In the genomic region with DNA sequence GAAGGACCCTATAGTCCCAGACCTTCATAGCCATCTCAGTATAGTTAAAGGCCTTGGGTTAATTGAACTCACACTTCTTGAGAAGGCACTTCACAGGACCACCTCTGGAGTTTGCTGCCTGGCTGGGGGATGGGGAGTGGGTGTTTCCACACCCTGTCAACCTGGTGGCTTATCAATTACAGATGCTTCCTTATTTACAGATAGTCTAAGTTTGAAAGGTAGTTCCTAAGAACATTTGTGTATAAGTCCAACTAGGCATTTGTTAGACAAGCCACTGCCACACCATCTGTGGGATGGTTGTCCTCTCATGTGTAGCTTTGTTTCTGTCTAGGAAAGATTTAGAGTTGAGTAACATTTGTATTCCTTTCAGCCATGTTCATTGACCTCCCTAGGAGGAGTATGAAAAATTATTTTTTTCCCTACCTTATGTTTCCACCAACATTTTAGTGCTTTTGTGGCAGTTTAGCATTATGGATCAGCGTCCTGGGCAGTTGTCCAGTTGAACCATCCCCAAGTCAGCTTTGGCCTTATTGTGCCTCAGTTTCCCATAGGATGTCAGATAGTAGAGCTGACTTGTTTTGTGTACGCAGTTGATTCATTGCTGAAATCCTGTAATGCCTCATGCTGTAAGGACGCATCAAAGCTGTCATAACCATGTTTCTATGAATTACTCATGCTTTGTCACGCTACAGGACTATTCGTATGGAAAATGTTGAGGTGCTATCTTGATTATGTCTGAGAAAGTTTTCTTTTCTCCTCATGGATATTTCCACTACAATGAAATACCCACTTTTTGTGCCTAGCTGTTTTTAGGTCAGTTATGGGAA, we compare ENCODE assay signal across 11 cellular contexts. TPM values are rescaled to one million over a fixed set of nuclear protein-coding genes. Genes with fewer than 3 reads are reported as not detected.
A peak's percentile ranks its signal among the peaks of the same experiment; 100 is the strongest.
DNase-seq lines count a peak whose midpoint lies in the region; ATAC-seq and TF ChIP-seq lines count a peak whose summit lies in the region.
"Had no signal": no experiment of that assay in that cellular context is flagged by ENCODE, and none has a peak within 500 bp of the region (broad histone marks: within the 10 kb centered on the region; RNA-seq: fewer than 3 reads in every experiment).

No MANE protein-coding gene starts in this region.

- ATAC-seq in activated CD4-positive, CD25-positive, alpha-beta regulatory T cell treated with anti-CD3 and anti-CD28 coated beads, Interleukin-2, amount 50 U/mL, for 24 hours: peak; percentile 80 to 93
- peak; percentile 53 for ATAC-seq in GM21515 (IDR thresholded peaks at IDR 0.05; ENCODE audit: unreplicated experiment)
- peak; percentile 63 for ATAC-seq in HG03342 (IDR thresholded peaks at IDR 0.05; ENCODE audit: unreplicated experiment)
- ATAC-seq: left lobe of liver had no signal

- DNase-seq in activated CD4-positive, CD25-positive, alpha-beta regulatory T cell treated with anti-CD3 and anti-CD28 coated beads, Interleukin-2, amount 50 U/mL, for 72 hours: no peak
- DNase-seq in epithelial cell of esophagus (ENCODE audit: low read depth) (peak; percentile 92), DMS153 (lab: John Stamatoyannopoulos, UW) (no peak), mesenteric fat pad (ENCODE audit: low spot score) (no peak), H7 (no peak)
- DNase-seq: DMS79, transverse colon had no signal

- H3K36me3 ChIP-seq in H7 (replicated peaks; ENCODE audit: control insufficient read depth, insufficient read depth, low read length): no peaks in the 10 kb centered on the region
- H3K36me3 ChIP-seq: transverse colon had no signal

- no peaks in the 10 kb centered on the region for H3K27me3 ChIP-seq in H7 (ENCODE audit: control insufficient read depth, insufficient read depth, low read length)

- no peak for TF ChIP-seq CTCF in epithelial cell of esophagus (IDR thresholded peaks at IDR 0.05; ENCODE audit: insufficient read depth, low read depth, low read length, missing control alignments)

- H3K4me3 ChIP-seq in epithelial cell of esophagus (ENCODE audit: low read length): no peak overlapping the region
- no peak overlapping the region for H3K4me3 ChIP-seq in H7 (ENCODE audit: insufficient read depth, low read depth, low read length)
- H3K4me3 ChIP-seq: transverse colon had no signal

RNA-seq across cellular contexts. Expression of a gene that starts 21.2 kb away (rescaled TPM):
- 26.9 TPM for total RNA-seq in mesenteric fat pad
- 35.8 and 54.8 TPM in 2 replicates for total RNA-seq in H7 (2014; rRNA removed; shearing (Covaris generic))
